ENCODE assay signal across 7 cellular contexts in the genomic region with DNA sequence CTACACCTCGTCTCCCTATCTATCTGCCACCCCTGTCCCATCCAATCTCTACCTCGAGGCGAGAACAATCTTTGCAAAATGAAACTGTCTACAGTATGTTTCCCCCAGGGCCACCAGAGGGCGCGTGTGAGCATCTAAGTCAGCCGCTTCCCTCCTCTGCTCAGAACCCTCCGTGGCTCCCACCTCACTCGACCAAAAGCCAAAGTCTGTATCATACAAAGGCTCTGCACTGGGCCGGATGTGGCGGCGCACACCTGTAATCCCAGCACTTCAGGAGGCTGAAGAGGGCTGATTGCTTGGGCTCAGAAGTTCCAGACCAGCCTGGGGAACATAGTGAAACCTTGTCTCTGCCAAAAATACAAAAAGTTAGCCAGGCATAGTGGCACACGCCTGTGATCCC. TPM values are rescaled to one million over a fixed set of nuclear protein-coding genes. Genes with fewer than 3 reads are reported as not detected.
DNase-seq lines count a peak whose midpoint lies in the region; ATAC-seq and TF ChIP-seq lines count a peak whose summit lies in the region.
"Not testable (repeated sequence)": the region's sequence is repeated elsewhere in the genome, so short reads cannot be mapped to it uniquely, and the experiment has no call there.

No MANE protein-coding gene starts in this region.

- H3K4me1 Mint-ChIP-seq in T-helper 17 cell, result peaks cover 35% of the 10 kb centered on the region
- not testable (repeated sequence) for H3K4me1 Mint-ChIP-seq in endodermal cell

- not testable (repeated sequence) for H3K4me3 ChIP-seq in endodermal cell (ENCODE audit: low read length); lower leg skin (ENCODE audit: low read depth, poor library complexity, severe bottlenecking)

- WGBS in endodermal cell (ENCODE audit: insufficient coverage in 1 of 2, insufficient read length in 1 of 2), 2 experiments, result 65 to 89% methylated on average over 4 to 12 of the region's 12 CpGs
- 21 to 24% methylated on average over 11 to 12 of the region's 12 CpGs for WGBS in lower leg skin, 2 donors

- not testable (repeated sequence) for H3K9ac ChIP-seq in endodermal cell (ENCODE audit: extremely low read depth, low read length, poor library complexity, severe bottlenecking)

- H3K4me3 Mint-ChIP-seq in T-helper 17 cell, result peak overlapping the region; percentile 93
- not testable (repeated sequence) for H3K4me3 Mint-ChIP-seq in endodermal cell

- intact Hi-C loops in lower leg skin (cut with DNase I; ENCODE audit: low total_unique reads), result loop anchor here (10.0 kb wide), 1 partner anchor 149 kb away; no protein-coding TSS in a partner anchor

- H3K9me3 ChIP-seq in T-helper 17 cell (ENCODE audit: control insufficient read depth, low read length, poor library complexity, severe bottlenecking); endodermal cell (ENCODE audit: control insufficient read depth, low read length): not testable (repeated sequence)

- DNase-seq in NCI-H1417 (lab: John Stamatoyannopoulos, UW) (peak; percentile 7 to 57 (median 13)), T-helper 17 cell (peak; percentile 61 to 68 (median 66)), endodermal cell (peak; percentile 84), lower leg skin (ENCODE audit: low spot score in 2 of 2) (peak; percentile 33 to 94)
- DNase-seq in activated T-helper 1 cell treated with anti-CD3 and anti-CD28 coated beads, Interleukin-2, amount 50 U/mL, for 16 hours (ENCODE audit: low read depth in 1 of 2, low spot score in 1 of 2), result peak; percentile 57 to 74
- DNase-seq in stimulated activated CD4-positive, alpha-beta T cell treated with anti-CD3 and anti-CD28 coated beads, Interleukin-1b, Interleukin-23, amount 100 ng/mL, for 24 hours (ENCODE audit: low read depth in 4 of 4, low spot score in 1 of 4), result peak; percentile 60 to 75 (median 66)

- H3K27ac Mint-ChIP-seq in T-helper 17 cell (peak overlapping the region; percentile 85), endodermal cell (peak overlapping the region; percentile 27)

- not testable (repeated sequence) for H3K36me3 Mint-ChIP-seq in T-helper 17 cell (ENCODE audit: low read depth); endodermal cell (ENCODE audit: low read depth)

- not testable (repeated sequence) for H3K27me3 Mint-ChIP-seq in T-helper 17 cell; endodermal cell (ENCODE audit: insufficient read depth)

- not testable (repeated sequence) for TF ChIP-seq POLR2A in lower leg skin (IDR thresholded peaks at IDR 0.05)

- H3K4me1 ChIP-seq in endodermal cell (ENCODE audit: control insufficient read depth, insufficient read depth, low read length), result not testable (repeated sequence)

- not testable (repeated sequence) for H3K9me3 Mint-ChIP-seq in endodermal cell

- peak; percentile 90 for ATAC-seq in T-helper 17 cell

- not testable (repeated sequence) for H3K27me3 ChIP-seq in endodermal cell (ENCODE audit: control insufficient read depth, insufficient read depth, low read length, poor library complexity, severe bottlenecking)

- not testable (repeated sequence) for H3K27ac ChIP-seq in endodermal cell (ENCODE audit: low read depth, low read length)

- TF ChIP-seq CTCF in GM12874 (IDR thresholded peaks at IDR 0.05; ENCODE audit: insufficient read depth, low read depth, low read length) (peak; percentile 72), endodermal cell (conservative IDR thresholded peaks at IDR 0.05) (peak; percentile 82)
- not testable (repeated sequence) for TF ChIP-seq CTCF in lower leg skin (IDR thresholded peaks at IDR 0.05)

- H3K36me3 ChIP-seq in endodermal cell (ENCODE audit: control insufficient read depth, insufficient read depth, low read length), result not testable (repeated sequence)

RNA-seq across cellular contexts. Expression of a gene that starts 9.9 kb away (rescaled TPM):
- total RNA-seq in T-helper 17 cell (10 to 100 TPM; 14.9 to 30.8 TPM), endodermal cell (10 to 100 TPM; 70.8 to 82.6 TPM), lower leg skin (10 to 100 TPM; 27.6 to 37.7 (median 29.8) TPM)
- 61.7 TPM for polyA plus RNA-seq in endodermal cell (2013, experiment 1 of 2)
- polyA plus RNA-seq in endodermal cell (2013, experiment 2 of 2), result 51.6 TPM

RNA-seq across cellular contexts. Expression of a gene that starts 59.7 kb away (rescaled TPM):
- total RNA-seq in T-helper 17 cell (1 to 10 TPM; 1.5 to 1.9 TPM), endodermal cell (10 to 100 TPM; 37.8 to 47.8 TPM), lower leg skin (1 to 10 TPM in 3 of 4 donors, not detected in 1; 1.6 to 3.2 (median 2.3) TPM)
- 31.3 TPM for polyA plus RNA-seq in endodermal cell (2013, experiment 1 of 2)
- polyA plus RNA-seq in endodermal cell (2013, experiment 2 of 2), result 31.4 TPM

Comparison
In these comparisons a context has a peak if more than half of its experiments do, and no peak if none do; other contexts are left out.
1. DNase-seq: peak in every context shown above with its lines; median percentile 84 in endodermal cell; 66 in T-helper 17 cell; 66 in activated T-helper 1 cell treated with anti-CD3 and anti-CD28 coated beads, Interleukin-2, amount 50 U/mL, for 16 hours; 66 in stimulated activated CD4-positive, alpha-beta T cell treated with anti-CD3 and anti-CD28 coated beads, Interleukin-1b, Interleukin-23, amount 100 ng/mL, for 24 hours; 64 in lower leg skin; 13 in NCI-H1417.
2. RNA of a gene that starts 59.7 kb away (total RNA-seq): 37.8 to 47.8 TPM in endodermal cell; 1.6 to 3.2 TPM in lower leg skin and 1.5 to 1.9 TPM in T-helper 17 cell; every median in the first group is over 4 times any median in the second.